ENCODE assay signal across 30 cellular contexts in genomic region chr10:723973-724372, GRCh38.
"Had no signal": no experiment of that assay in that cellular context is flagged by ENCODE, and none has a peak within 500 bp of the region (broad histone marks: within the 10 kb centered on the region; RNA-seq: fewer than 3 reads in every experiment).

No MANE protein-coding gene starts in this region.

- H3K4me2 ChIP-seq: smooth muscle cell had no signal

- H3K4me1 Mint-ChIP-seq: nephron progenitor cell; neural crest cell; stimulated activated memory B cell treated with anti-CD40 and anti-IgM and Interleukin-4, amounts not matched to agents 10 μg/mL and 1 μg/mL and 100 μg/mL, for 72 hours; stimulated activated naive CD8-positive, alpha-beta T cell treated with anti-CD3 and anti-CD28 coated beads, Interleukin-15, amount 100 ng/mL, for 72 hours had no signal

- DNase-seq: naive thymus-derived CD8-positive, alpha-beta T cell; nephron progenitor cell; nucleus accumbens; pancreas; right cardiac atrium; spleen; stimulated activated CD4-positive, alpha-beta T cell treated with anti-CD3 and anti-CD28 coated beads, Interleukin-12 subunit alpha, Interleukin-12 subunit beta, amount 100 ng/mL, for 4 hours; stimulated activated CD4-positive, alpha-beta T cell treated with anti-CD3 and anti-CD28 coated beads, Interleukin-1b, Interleukin-23, amount 100 ng/mL, for 48 hours; stimulated activated CD4-positive, alpha-beta T cell treated with anti-CD3 and anti-CD28 coated beads, Interleukin-4, amount 100 ng/mL, for 1 hour; stimulated activated CD4-positive, alpha-beta T cell treated with anti-CD3 and anti-CD28 coated beads, Interleukin-4, amount 100 ng/mL, for 4 hours; stimulated activated CD8-positive, alpha-beta memory T cell treated with anti-CD3 and anti-CD28 coated beads, Interleukin-4, amount 100 ng/mL, for 48 hours; stimulated activated naive CD4-positive, alpha-beta T cell; stimulated activated naive CD8-positive, alpha-beta T cell treated with anti-CD3 and anti-CD28 coated beads, Interleukin-15, amount 100 ng/mL, for 72 hours; stimulated activated naive CD8-positive, alpha-beta T cell treated with anti-CD3 and anti-CD28 coated beads, Interleukin-15, Interleukin-2, amounts not matched to agents 100 U/mL and 50 U/mL, for 24 hours; substantia nigra; testis; tibial artery; transverse colon; upper lobe of left lung had no signal

- ATAC-seq: naive thymus-derived CD8-positive, alpha-beta T cell; natural killer cell treated with Interleukin-12 subunit alpha and Interleukin-12 subunit beta and Interleukin-15 and Interleukin-18, amount 100 ng/mL, for 72 hours; pancreas; right cardiac atrium; sciatic nerve; stimulated activated memory B cell treated with anti-CD40 and anti-IgM and Interleukin-4, amounts not matched to agents 10 μg/mL and 1 μg/mL and 100 μg/mL, for 72 hours; stimulated activated naive CD8-positive, alpha-beta T cell treated with anti-CD3 and anti-CD28 coated beads, Interleukin-15, amount 100 ng/mL, for 72 hours; stimulated activated naive CD8-positive, alpha-beta T cell treated with anti-CD3 and anti-CD28 coated beads, Interleukin-15, Interleukin-2, amounts not matched to agents 100 U/mL and 50 U/mL, for 24 hours had no signal

- H3K9me3 ChIP-seq: pancreas, prostate gland, suprapubic skin, testis, tibial artery, transverse colon, upper lobe of left lung, vagina had no signal

- H3K4me3 ChIP-seq: pancreas, prostate gland, skin epidermis, smooth muscle cell, spleen, suprapubic skin, testis, tibial artery, transverse colon, upper lobe of left lung, vagina had no signal

- H3K36me3 Mint-ChIP-seq: natural killer cell treated with Interleukin-12 subunit alpha and Interleukin-12 subunit beta and Interleukin-15 and Interleukin-18, amount 100 ng/mL, for 72 hours; stimulated activated memory B cell treated with anti-CD40 and anti-IgM and Interleukin-4, amounts not matched to agents 10 μg/mL and 1 μg/mL and 100 μg/mL, for 72 hours had no signal

- H3K9me3 Mint-ChIP-seq: natural killer cell treated with Interleukin-12 subunit alpha and Interleukin-12 subunit beta and Interleukin-15 and Interleukin-18, amount 100 ng/mL, for 72 hours had no signal

- H3K36me3 ChIP-seq: neutrophil, pancreas, prostate gland, spleen, suprapubic skin, tibial artery, transverse colon, upper lobe of left lung, vagina had no signal

- H3K27ac Mint-ChIP-seq: naive thymus-derived CD8-positive, alpha-beta T cell; natural killer cell treated with Interleukin-12 subunit alpha and Interleukin-12 subunit beta and Interleukin-15 and Interleukin-18, amount 100 ng/mL, for 72 hours; nephron progenitor cell; stimulated activated memory B cell treated with anti-CD40 and anti-IgM and Interleukin-4, amounts not matched to agents 10 μg/mL and 1 μg/mL and 100 μg/mL, for 72 hours had no signal

- H3K4me3 Mint-ChIP-seq: naive thymus-derived CD8-positive, alpha-beta T cell; natural killer cell treated with Interleukin-12 subunit alpha and Interleukin-12 subunit beta and Interleukin-15 and Interleukin-18, amount 100 ng/mL, for 72 hours; nephron progenitor cell; neural crest cell; stimulated activated memory B cell treated with anti-CD40 and anti-IgM and Interleukin-4, amounts not matched to agents 10 μg/mL and 1 μg/mL and 100 μg/mL, for 72 hours; stimulated activated naive CD8-positive, alpha-beta T cell treated with anti-CD3 and anti-CD28 coated beads, Interleukin-15, amount 100 ng/mL, for 72 hours had no signal

- H3K27ac ChIP-seq: neutrophil, pancreas, prostate gland, skin epidermis, spleen, suprapubic skin, testis, tibial artery, transverse colon, upper lobe of left lung, vagina had no signal

- H3K27me3 ChIP-seq: neutrophil, pancreas, suprapubic skin, testis, transverse colon, upper lobe of left lung, vagina had no signal

- H3K4me1 ChIP-seq: pancreas, prostate gland, spleen, suprapubic skin, testis, tibial artery, transverse colon, upper lobe of left lung, vagina had no signal

- FAIRE-seq: pancreas, urothelium cell line had no signal
